ENCODE assay signal across 2 cellular contexts in the genomic region with DNA sequence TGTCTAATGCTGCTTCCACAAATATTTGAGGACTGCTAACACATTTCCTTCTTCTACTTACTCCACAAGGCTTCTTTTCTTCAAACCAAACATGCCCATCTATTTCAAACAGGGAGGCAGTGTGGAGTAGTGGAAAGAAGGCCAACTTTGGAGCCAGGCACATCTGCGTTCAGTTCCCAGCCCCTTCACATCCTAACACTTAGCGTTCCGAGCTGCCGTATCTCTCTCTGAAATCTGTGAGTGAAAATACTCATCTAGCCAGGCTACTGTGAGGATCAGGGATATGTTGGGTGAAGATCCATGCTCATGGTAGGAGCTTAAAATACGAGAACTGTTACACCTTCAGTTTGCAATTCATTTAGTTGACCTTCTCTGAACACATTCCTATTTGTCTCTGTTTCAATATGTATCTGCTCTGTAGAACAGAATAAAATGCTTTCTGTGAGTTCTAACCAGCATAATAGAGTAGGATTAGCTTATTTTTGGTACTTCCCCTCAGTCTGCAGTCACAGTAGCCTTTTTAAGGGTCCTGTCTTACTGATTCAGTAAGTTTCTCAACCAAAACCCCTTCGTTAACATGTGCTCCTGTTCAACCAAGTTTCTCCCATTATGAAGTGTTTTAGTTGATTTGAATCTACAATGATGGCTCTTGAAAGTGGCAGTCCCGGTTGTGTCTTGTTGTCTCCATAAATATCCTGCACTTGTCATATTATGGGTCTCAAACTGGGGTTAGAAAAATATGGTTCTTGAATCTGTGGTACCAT.
TF ChIP-seq lines count a peak whose summit lies in the region.

No MANE protein-coding gene starts in this region.

TF ChIP-seq in GM23338, 12 proteins besides CTCF, POLR2A, EP300 and RAD21 (continued from another document and continues in another):
- TF ChIP-seq, protein P1, sequence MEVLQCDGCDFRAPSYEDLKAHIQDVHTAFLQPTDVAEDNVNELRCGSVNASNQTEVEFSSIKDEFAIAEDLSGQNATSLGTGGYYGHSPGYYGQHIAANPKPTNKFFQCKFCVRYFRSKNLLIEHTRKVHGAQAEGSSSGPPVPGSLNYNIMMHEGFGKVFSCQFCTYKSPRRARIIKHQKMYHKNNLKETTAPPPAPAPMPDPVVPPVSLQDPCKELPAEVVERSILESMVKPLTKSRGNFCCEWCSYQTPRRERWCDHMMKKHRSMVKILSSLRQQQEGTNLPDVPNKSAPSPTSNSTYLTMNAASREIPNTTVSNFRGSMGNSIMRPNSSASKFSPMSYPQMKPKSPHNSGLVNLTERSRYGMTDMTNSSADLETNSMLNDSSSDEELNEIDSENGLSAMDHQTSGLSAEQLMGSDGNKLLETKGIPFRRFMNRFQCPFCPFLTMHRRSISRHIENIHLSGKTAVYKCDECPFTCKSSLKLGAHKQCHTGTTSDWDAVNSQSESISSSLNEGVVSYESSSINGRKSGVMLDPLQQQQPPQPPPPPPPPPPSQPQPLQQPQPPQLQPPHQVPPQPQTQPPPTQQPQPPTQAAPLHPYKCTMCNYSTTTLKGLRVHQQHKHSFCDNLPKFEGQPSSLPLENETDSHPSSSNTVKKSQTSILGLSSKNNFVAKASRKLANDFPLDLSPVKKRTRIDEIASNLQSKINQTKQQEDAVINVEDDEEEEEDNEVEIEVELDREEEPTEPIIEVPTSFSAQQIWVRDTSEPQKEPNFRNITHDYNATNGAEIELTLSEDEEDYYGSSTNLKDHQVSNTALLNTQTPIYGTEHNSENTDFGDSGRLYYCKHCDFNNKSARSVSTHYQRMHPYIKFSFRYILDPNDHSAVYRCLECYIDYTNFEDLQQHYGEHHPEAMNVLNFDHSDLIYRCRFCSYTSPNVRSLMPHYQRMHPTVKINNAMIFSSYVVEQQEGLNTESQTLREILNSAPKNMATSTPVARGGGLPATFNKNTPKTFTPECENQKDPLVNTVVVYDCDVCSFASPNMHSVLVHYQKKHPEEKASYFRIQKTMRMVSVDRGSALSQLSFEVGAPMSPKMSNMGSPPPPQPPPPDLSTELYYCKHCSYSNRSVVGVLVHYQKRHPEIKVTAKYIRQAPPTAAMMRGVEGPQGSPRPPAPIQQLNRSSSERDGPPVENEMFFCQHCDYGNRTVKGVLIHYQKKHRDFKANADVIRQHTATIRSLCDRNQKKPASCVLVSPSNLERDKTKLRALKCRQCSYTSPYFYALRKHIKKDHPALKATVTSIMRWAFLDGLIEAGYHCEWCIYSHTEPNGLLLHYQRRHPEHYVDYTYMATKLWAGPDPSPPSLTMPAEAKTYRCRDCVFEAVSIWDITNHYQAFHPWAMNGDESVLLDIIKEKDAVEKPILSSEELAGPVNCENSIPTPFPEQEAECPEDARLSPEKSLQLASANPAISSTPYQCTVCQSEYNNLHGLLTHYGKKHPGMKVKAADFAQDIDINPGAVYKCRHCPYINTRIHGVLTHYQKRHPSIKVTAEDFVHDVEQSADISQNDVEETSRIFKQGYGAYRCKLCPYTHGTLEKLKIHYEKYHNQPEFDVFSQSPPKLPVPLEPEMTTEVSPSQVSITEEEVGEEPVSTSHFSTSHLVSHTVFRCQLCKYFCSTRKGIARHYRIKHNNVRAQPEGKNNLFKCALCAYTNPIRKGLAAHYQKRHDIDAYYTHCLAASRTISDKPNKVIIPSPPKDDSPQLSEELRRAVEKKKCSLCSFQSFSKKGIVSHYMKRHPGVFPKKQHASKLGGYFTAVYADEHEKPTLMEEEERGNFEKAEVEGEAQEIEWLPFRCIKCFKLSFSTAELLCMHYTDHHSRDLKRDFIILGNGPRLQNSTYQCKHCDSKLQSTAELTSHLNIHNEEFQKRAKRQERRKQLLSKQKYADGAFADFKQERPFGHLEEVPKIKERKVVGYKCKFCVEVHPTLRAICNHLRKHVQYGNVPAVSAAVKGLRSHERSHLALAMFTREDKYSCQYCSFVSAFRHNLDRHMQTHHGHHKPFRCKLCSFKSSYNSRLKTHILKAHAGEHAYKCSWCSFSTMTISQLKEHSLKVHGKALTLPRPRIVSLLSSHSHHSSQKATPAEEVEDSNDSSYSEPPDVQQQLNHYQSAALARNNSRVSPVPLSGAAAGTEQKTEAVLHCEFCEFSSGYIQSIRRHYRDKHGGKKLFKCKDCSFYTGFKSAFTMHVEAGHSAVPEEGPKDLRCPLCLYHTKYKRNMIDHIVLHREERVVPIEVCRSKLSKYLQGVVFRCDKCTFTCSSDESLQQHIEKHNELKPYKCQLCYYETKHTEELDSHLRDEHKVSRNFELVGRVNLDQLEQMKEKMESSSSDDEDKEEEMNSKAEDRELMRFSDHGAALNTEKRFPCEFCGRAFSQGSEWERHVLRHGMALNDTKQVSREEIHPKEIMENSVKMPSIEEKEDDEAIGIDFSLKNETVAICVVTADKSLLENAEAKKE (CRISPR knock-in tag; IDR thresholded peaks at IDR 0.05), result no peak
- TF ChIP-seq EZH2 (IDR thresholded peaks at IDR 0.05; ENCODE audit: low read depth, unreplicated experiment) (no peak), REST (IDR thresholded peaks at IDR 0.05; ENCODE audit: unreplicated experiment) (no peak), STAT1 (IDR thresholded peaks at IDR 0.05; ENCODE audit: unreplicated experiment) (no peak), EZH2phosphoT487 (IDR thresholded peaks at IDR 0.05; ENCODE audit: unreplicated experiment) (no peak), ETS1 (IDR thresholded peaks at IDR 0.05) (no peak), POLR2AphosphoS5 (IDR thresholded peaks at IDR 0.05; ENCODE audit: low read depth) (no peak)

TF ChIP-seq in WTC11, 78 proteins besides CTCF, POLR2A, EP300 and RAD21 (continued from another document):
- no peak for TF ChIP-seq STAT6 (CRISPR knock-in tag; conservative IDR thresholded peaks at IDR 0.05; ENCODE audit: low read depth)
- TF ChIP-seq, protein P2, sequence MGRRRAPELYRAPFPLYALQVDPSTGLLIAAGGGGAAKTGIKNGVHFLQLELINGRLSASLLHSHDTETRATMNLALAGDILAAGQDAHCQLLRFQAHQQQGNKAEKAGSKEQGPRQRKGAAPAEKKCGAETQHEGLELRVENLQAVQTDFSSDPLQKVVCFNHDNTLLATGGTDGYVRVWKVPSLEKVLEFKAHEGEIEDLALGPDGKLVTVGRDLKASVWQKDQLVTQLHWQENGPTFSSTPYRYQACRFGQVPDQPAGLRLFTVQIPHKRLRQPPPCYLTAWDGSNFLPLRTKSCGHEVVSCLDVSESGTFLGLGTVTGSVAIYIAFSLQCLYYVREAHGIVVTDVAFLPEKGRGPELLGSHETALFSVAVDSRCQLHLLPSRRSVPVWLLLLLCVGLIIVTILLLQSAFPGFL (CRISPR knock-in tag; IDR thresholded peaks at IDR 0.05; ENCODE audit: borderline replicate concordance), result no peak
- TF ChIP-seq ATF6 (CRISPR knock-in tag; IDR thresholded peaks at IDR 0.05), result no peak
- no peak for TF ChIP-seq ATF1 (CRISPR knock-in tag; IDR thresholded peaks at IDR 0.05)
- TF ChIP-seq ZNF425 (CRISPR knock-in tag; conservative IDR thresholded peaks at IDR 0.05), result no peak
- TF ChIP-seq CREM (CRISPR knock-in tag; IDR thresholded peaks at IDR 0.05), result no peak
- no peak for TF ChIP-seq NR3C1 (CRISPR knock-in tag; conservative IDR thresholded peaks at IDR 0.05; ENCODE audit: low read depth)
- no peak for TF ChIP-seq SP1 (CRISPR knock-in tag; conservative IDR thresholded peaks at IDR 0.05)
- TF ChIP-seq ZBTB21 (CRISPR knock-in tag; IDR thresholded peaks at IDR 0.05; ENCODE audit: borderline replicate concordance), result no peak
- no peak for TF ChIP-seq NFATC4 (CRISPR knock-in tag; IDR thresholded peaks at IDR 0.05)
- no peak for TF ChIP-seq ZNF219 (CRISPR knock-in tag; IDR thresholded peaks at IDR 0.05; ENCODE audit: borderline replicate concordance)
- TF ChIP-seq MXD4 (CRISPR knock-in tag; IDR thresholded peaks at IDR 0.05; ENCODE audit: borderline replicate concordance), result no peak
- TF ChIP-seq NR1H2 (CRISPR knock-in tag; IDR thresholded peaks at IDR 0.05), result no peak
- no peak for TF ChIP-seq CBFB (CRISPR knock-in tag; IDR thresholded peaks at IDR 0.05; ENCODE audit: low read depth)
TF ChIP-seq in WTC11: peak in this region for 0.
